8 cellular contexts compared by ENCODE assay signal in genomic region chr10:43648083-43648391, GRCh38. TPM values are rescaled to one million over a fixed set of nuclear protein-coding genes. Genes with fewer than 3 reads are reported as not detected.
DNase-seq lines count a peak whose midpoint lies in the region; ATAC-seq, FAIRE-seq and TF ChIP-seq lines count a peak whose summit lies in the region.

No MANE protein-coding gene starts in this region.

- H3K27me3 ChIP-seq in HepG2 (ENCODE audit: control insufficient read depth in 1 of 2, insufficient read depth in 2 of 2, low read length in 2 of 2) (peaks cover 3 to 8% of the 10 kb centered on the region in 2 experiments; a peak in 4 of 5 replicates), tibial nerve (no peaks in the 10 kb centered on the region)

- H3K4me3 Mint-ChIP-seq in activated T-cell treated with anti-CD3 and anti-CD28 coated beads, Interleukin-2, amount 50 U/mL, for 24 hours = peak overlapping the region; percentile 84
- peak overlapping the region; percentile 85 for H3K4me3 Mint-ChIP-seq in activated naive CD8-positive, alpha-beta T cell treated with anti-CD3 and anti-CD28 coated beads for 36 hours

- peaks cover 33% of the 10 kb centered on the region for H3K9me3 Mint-ChIP-seq in activated T-cell treated with anti-CD3 and anti-CD28 coated beads, Interleukin-2, amount 50 U/mL, for 24 hours
- H3K9me3 Mint-ChIP-seq in activated naive CD8-positive, alpha-beta T cell treated with anti-CD3 and anti-CD28 coated beads for 36 hours = peaks cover 29% of the 10 kb centered on the region

- intact Hi-C loops in HepG2 (cut with micrococcal nuclease; ENCODE audit: unreplicated experiment) = no loop called here

- peaks cover 22% of the 10 kb centered on the region for H3K4me1 ChIP-seq in HepG2 (ENCODE audit: insufficient read depth, low read length)
- peaks cover 0 to 18% (median 0%) of the 10 kb centered on the region in 4 donors for H3K4me1 ChIP-seq in tibial nerve

- no peak overlapping the region for H3K27ac ChIP-seq in HepG2 (ENCODE audit: extremely low read length, insufficient read depth, low read length)
- H3K27ac ChIP-seq in tibial nerve = peak overlapping the region; percentile 74 to 93 (median 90)

- in situ Hi-C loops in HepG2 (cut with HindIII; ENCODE audit: extremely low pct_ligation_motif_present, low pct_unique_long_range_greater_than_20kb) = no loop called here

- no peak for DNase-seq in activated T-cell treated with anti-CD3 and anti-CD28 coated beads, Interleukin-2, amount 50 U/mL, for 24 hours
- DNase-seq in activated T-cell treated with anti-CD3 and anti-CD28 coated beads, Interleukin-2, amount 50 U/mL, for 1 hour = no peak
- DNase-seq in activated naive CD8-positive, alpha-beta T cell treated with anti-CD3 and anti-CD28 coated beads for 36 hours = no peak
- DNase-seq in HepG2 (ENCODE audit: low spot score) (no peak), tibial nerve (ENCODE audit: low spot score in 2 of 2) (no peak), NK-92 (lab: John Stamatoyannopoulos, UW; ENCODE audit: unreplicated experiment) (no peak), DMS53 (lab: John Stamatoyannopoulos, UW) (no peak)
- no peak for DNase-seq in central memory CD4-positive, alpha-beta T cell

- H3K4me3 ChIP-seq in HepG2 (replicated peaks in 1 of 3; ENCODE audit: insufficient read depth in 1 of 3, low read depth in 2 of 3, low read length in 3 of 3) (peak overlapping the region; percentile 54 to 70 (median 68)), tibial nerve (peak overlapping the region; percentile 83 to 93 (median 89))

- 0 out of 5 replicates have a peak, but pooled peaks cover 0 to 4% of the 10 kb centered on the region in 2 experiments for H3K36me3 ChIP-seq in HepG2 (replicated peaks in 1 of 2; ENCODE audit: control insufficient read depth in 1 of 2, insufficient read depth in 2 of 2, low read length in 2 of 2)
- H3K36me3 ChIP-seq in tibial nerve = peaks cover 9 to 45% (median 18%) of the 10 kb centered on the region in 3 donors

- H3K9ac ChIP-seq in HepG2 (ENCODE audit: insufficient read depth, low read depth, low read length) = peak overlapping the region; percentile 72; the same call in 1 of the 2 replicates

- TF ChIP-seq EP300 in HepG2 (IDR thresholded peaks at IDR 0.05; ENCODE audit: low read depth in 2 of 2, low read length in 2 of 2) (no peak), HepG2 (CRISPR knock-in tag; IDR thresholded peaks at IDR 0.05; ENCODE audit: borderline replicate concordance) (no peak), tibial nerve (IDR thresholded peaks at IDR 0.05) (no peak)

- peaks cover 19% of the 10 kb centered on the region for H3K4me1 Mint-ChIP-seq in activated T-cell treated with anti-CD3 and anti-CD28 coated beads, Interleukin-2, amount 50 U/mL, for 24 hours (ENCODE audit: low read depth)
- H3K4me1 Mint-ChIP-seq in activated naive CD8-positive, alpha-beta T cell treated with anti-CD3 and anti-CD28 coated beads for 36 hours = peaks cover 13% of the 10 kb centered on the region

- no peak for FAIRE-seq in HepG2 (lab: Jason Lieb, UNC)

- CTCF ChIA-PET in HepG2 (lab: Yijun Ruan, JAX; ENCODE audit: low intra/inter-chr PET ratio, low total read pairs) = no interaction called here

- no peak for TF ChIP-seq POLR2A in HepG2 (IDR thresholded peaks at IDR 0.05; ENCODE audit: insufficient read depth in 1 of 2, low read depth in 2 of 2, low read length in 2 of 2)
- no peak for TF ChIP-seq POLR2A in tibial nerve (IDR thresholded peaks at IDR 0.05)

- H3K4me2 ChIP-seq in HepG2 (ENCODE audit: low read depth, low read length) = peak overlapping the region; percentile 84

- no peaks in the 10 kb centered on the region for H3K27me3 Mint-ChIP-seq in activated T-cell treated with anti-CD3 and anti-CD28 coated beads, Interleukin-2, amount 50 U/mL, for 24 hours
- peaks cover 12% of the 10 kb centered on the region for H3K27me3 Mint-ChIP-seq in activated naive CD8-positive, alpha-beta T cell treated with anti-CD3 and anti-CD28 coated beads for 36 hours

- H4K20me1 ChIP-seq in HepG2 (ENCODE audit: insufficient read depth, low read length) = no peaks in the 10 kb centered on the region

- H3K27ac Mint-ChIP-seq in activated T-cell treated with anti-CD3 and anti-CD28 coated beads, Interleukin-2, amount 50 U/mL, for 24 hours = peak overlapping the region; percentile 93
- peak overlapping the region; percentile 78 for H3K27ac Mint-ChIP-seq in activated naive CD8-positive, alpha-beta T cell treated with anti-CD3 and anti-CD28 coated beads for 36 hours

- TF ChIP-seq RAD21 in HepG2 (CRISPR knock-in tag; IDR thresholded peaks at IDR 0.05) = no peak

- no TSS peak for BruUV-seq in HepG2 (replicated peaks; lab: Mats Ljungman, UMichigan)

- TF ChIP-seq CTCF in HepG2 (CRISPR knock-in tag; IDR thresholded peaks at IDR 0.05) = no peak
- no peak for TF ChIP-seq CTCF in tibial nerve (IDR thresholded peaks at IDR 0.05)

- H3K9me3 ChIP-seq in HepG2 (ENCODE audit: low read length) (no peaks in the 10 kb centered on the region), tibial nerve (peaks cover 4 to 47% (median 19%) of the 10 kb centered on the region in 4 donors)

- peaks cover 54% of the 10 kb centered on the region for H3K36me3 Mint-ChIP-seq in activated T-cell treated with anti-CD3 and anti-CD28 coated beads, Interleukin-2, amount 50 U/mL, for 24 hours (ENCODE audit: low read depth)
- peaks cover 50% of the 10 kb centered on the region for H3K36me3 Mint-ChIP-seq in activated naive CD8-positive, alpha-beta T cell treated with anti-CD3 and anti-CD28 coated beads for 36 hours

- WGBS in HepG2 (ENCODE audit: low lambda C conversion rate) = 76% methylated on average over 6 of the region's 9 CpGs
- WGBS in tibial nerve, 2 donors = 38 to 45% methylated on average over 9 of the region's 9 CpGs

- H3K79me2 ChIP-seq in HepG2 (ENCODE audit: insufficient read depth, low read length) = no peaks in the 10 kb centered on the region

- POLR2A ChIA-PET in HepG2 (lab: Yijun Ruan, JAX) = interaction anchor here (2.2 kb wide), 1 partner anchor 41 kb away, joined by 4 read pairs; no protein-coding TSS in a partner anchor

- H2AFZ ChIP-seq in HepG2 (ENCODE audit: low read length) = peak overlapping the region; percentile 1

- no peak for ATAC-seq in HepG2

TF ChIP-seq in HepG2, 621 proteins besides CTCF, POLR2A, EP300 and RAD21:
- TF ChIP-seq MLLT10 (CRISPR knock-in tag; IDR thresholded peaks at IDR 0.05) = no peak
- 0 out of 2 replicates have a peak, but pooled peaks have one; percentile 2 for TF ChIP-seq SALL1 (CRISPR knock-in tag; IDR thresholded peaks at IDR 0.05)

RNA-seq across cellular contexts. Expression of gene ZNF32, which starts 0.6 kb away (rescaled TPM):
- total RNA-seq in activated naive CD8-positive, alpha-beta T cell treated with anti-CD3 and anti-CD28 coated beads for 36 hours = 10 to 100 TPM; 12.2 to 13.9 TPM
- 16.9 and 18.0 TPM in 2 replicates for total RNA-seq in HepG2 (2016; rRNA removed; fragmentation: Illumina TruSeq; extraction: Trizol)
- 30.1 and 34.6 TPM in 2 replicates for total RNA-seq in HepG2 (2016; cell fraction: cytosol; rRNA removed; fragmentation: Illumina TruSeq; extraction: Trizol; ENCODE audit: low read depth)
- 12.6 and 14.4 TPM in 2 replicates for total RNA-seq in HepG2 (2016; cell fraction: insoluble cytoplasmic fraction; rRNA removed; fragmentation: Illumina TruSeq; extraction: Trizol)
- total RNA-seq in HepG2 (2016; cell fraction: membrane; rRNA removed; fragmentation: Illumina TruSeq; extraction: Trizol) = 38.2 and 44.1 TPM in 2 replicates
- total RNA-seq in HepG2 (2016; cell fraction: nucleus; rRNA removed; fragmentation: Illumina TruSeq; extraction: Trizol) = 8.3 and 10.0 TPM in 2 replicates
- 12.5 and 12.7 TPM in 2 replicates for polyA plus RNA-seq in HepG2 (2011; rRNA removed)
- 6.1 and 9.4 TPM in 2 replicates for polyA plus RNA-seq in HepG2 (2011; cell fraction: cytosol; rRNA removed)
- polyA plus RNA-seq in HepG2 (2011; cell fraction: nucleus; rRNA removed) = 8.5 and 12.5 TPM in 2 replicates
- polyA plus RNA-seq in HepG2 (2012) = 7.3 and 8.5 TPM in 2 replicates
- 30.5 and 38.2 TPM in 2 replicates for polyA plus RNA-seq in HepG2 (2016; cell fraction: cytosol; fragmentation: Illumina TruSeq; extraction: Trizol; ENCODE audit: low read depth)
- polyA plus RNA-seq in HepG2 (2016; cell fraction: insoluble cytoplasmic fraction; fragmentation: Illumina TruSeq; extraction: Trizol; ENCODE audit: low read depth) = 13.8 and 16.9 TPM in 2 replicates
- polyA plus RNA-seq in HepG2 (2016; cell fraction: membrane; fragmentation: Illumina TruSeq; extraction: Trizol; ENCODE audit: low read depth) = 28.0 and 35.4 TPM in 2 replicates
- 19.3 and 22.0 TPM in 2 replicates for polyA plus RNA-seq in HepG2 (2016; cell fraction: nucleus; fragmentation: Illumina TruSeq; extraction: Trizol; ENCODE audit: insufficient read depth, low read depth)
- 2.9 and 3.6 TPM in 2 replicates for polyA minus RNA-seq in HepG2 (2011; rRNA and poly(A)+ RNA removed; ENCODE audit: low replicate concordance)
- polyA minus RNA-seq in HepG2 (2011; cell fraction: cytosol; rRNA and poly(A)+ RNA removed) = 1.5 and 1.6 TPM in 2 replicates
- 4.0 and 4.4 TPM in 2 replicates for polyA minus RNA-seq in HepG2 (2011; cell fraction: nucleus; rRNA and poly(A)+ RNA removed)
- total RNA-seq in tibial nerve = 10 to 100 TPM; 33.6 to 66.1 (median 52.5) TPM

RNA-seq across cellular contexts. Expression of gene ZNF485, which starts 41.8 kb away (rescaled TPM):
- 1 to 10 TPM; 7.4 to 9.6 TPM for total RNA-seq in activated naive CD8-positive, alpha-beta T cell treated with anti-CD3 and anti-CD28 coated beads for 36 hours
- total RNA-seq in HepG2 (2016; rRNA removed; fragmentation: Illumina TruSeq; extraction: Trizol) (3.3 and 3.4 TPM in 2 replicates), tibial nerve (1 to 10 TPM; 2.4 to 9.6 (median 6.9) TPM)
- 0.97 and 1.9 TPM in 2 replicates for total RNA-seq in HepG2 (2016; cell fraction: cytosol; rRNA removed; fragmentation: Illumina TruSeq; extraction: Trizol; ENCODE audit: low read depth)
- total RNA-seq in HepG2 (2016; cell fraction: insoluble cytoplasmic fraction; rRNA removed; fragmentation: Illumina TruSeq; extraction: Trizol) = 2.9 and 3.2 TPM in 2 replicates
- 3.1 and 3.6 TPM in 2 replicates for total RNA-seq in HepG2 (2016; cell fraction: membrane; rRNA removed; fragmentation: Illumina TruSeq; extraction: Trizol)
- total RNA-seq in HepG2 (2016; cell fraction: nucleus; rRNA removed; fragmentation: Illumina TruSeq; extraction: Trizol) = 5.2 TPM in 2 replicates
- 1.1 and 1.4 TPM in 2 replicates for polyA plus RNA-seq in HepG2 (2011; rRNA removed)
- 0.65 and 0.67 TPM in 2 replicates for polyA plus RNA-seq in HepG2 (2011; cell fraction: cytosol; rRNA removed)
- polyA plus RNA-seq in HepG2 (2011; cell fraction: nucleus; rRNA removed) = 2.5 and 2.7 TPM in 2 replicates
- polyA plus RNA-seq in HepG2 (2012) = 1.2 TPM in 2 replicates
- polyA plus RNA-seq in HepG2 (2016; cell fraction: cytosol; fragmentation: Illumina TruSeq; extraction: Trizol; ENCODE audit: low read depth) = 0.35 and 0.65 TPM in 2 replicates
- polyA plus RNA-seq in HepG2 (2016; cell fraction: insoluble cytoplasmic fraction; fragmentation: Illumina TruSeq; extraction: Trizol; ENCODE audit: low read depth) = 2.3 and 2.4 TPM in 2 replicates
- polyA plus RNA-seq in HepG2 (2016; cell fraction: membrane; fragmentation: Illumina TruSeq; extraction: Trizol; ENCODE audit: low read depth) = 0.63 and 0.69 TPM in 2 replicates
- polyA plus RNA-seq in HepG2 (2016; cell fraction: nucleus; fragmentation: Illumina TruSeq; extraction: Trizol; ENCODE audit: insufficient read depth, low read depth) = 4.1 and 5.5 TPM in 2 replicates
- polyA minus RNA-seq in HepG2 (2011; rRNA and poly(A)+ RNA removed; ENCODE audit: low replicate concordance) = 2.0 and 7.2 TPM in 2 replicates
- 1.2 and 2.4 TPM in 2 replicates for polyA minus RNA-seq in HepG2 (2011; cell fraction: cytosol; rRNA and poly(A)+ RNA removed)
- polyA minus RNA-seq in HepG2 (2011; cell fraction: nucleus; rRNA and poly(A)+ RNA removed) = 3.1 and 8.0 TPM in 2 replicates
